36 cellular contexts compared by ENCODE assay signal in the genomic region with DNA sequence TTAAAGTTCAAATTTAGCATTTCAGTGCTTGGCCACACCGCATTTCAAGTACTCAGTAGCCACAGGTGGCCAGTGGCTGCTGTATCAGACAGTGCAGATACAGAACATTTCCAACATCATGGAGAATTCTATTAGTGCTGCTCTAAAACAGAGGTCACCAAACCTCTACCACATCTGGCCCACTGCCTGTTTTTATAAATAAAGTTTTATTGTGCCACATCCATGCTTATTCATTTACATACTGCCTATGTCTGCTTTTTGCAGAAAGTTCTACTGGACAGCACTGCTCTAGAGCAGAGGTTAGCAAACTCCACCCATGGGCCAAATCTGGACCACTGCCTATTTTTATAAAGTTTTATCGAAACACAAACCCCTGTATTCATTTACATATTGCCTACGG. TPM values are rescaled to one million over a fixed set of nuclear protein-coding genes. Genes with fewer than 3 reads are reported as not detected.
"Had no signal": no experiment of that assay in that cellular context is flagged by ENCODE, and none has a peak within 500 bp of the region (broad histone marks: within the 10 kb centered on the region; RNA-seq: fewer than 3 reads in every experiment).

No MANE protein-coding gene starts in this region.

- FAIRE-seq: astrocyte, bronchial epithelial cell had no signal

- H3K27ac ChIP-seq: adrenal gland, ascending aorta, body of pancreas, brain microvascular endothelial cell, breast epithelium, cardiac muscle cell had no signal

- DNase-seq: activated effector memory CD4-positive, alpha-beta T cell treated with anti-CD3 and anti-CD28 coated beads, Interleukin-2, amount 50 U/mL, for 16 hours; activated effector memory CD4-positive, alpha-beta T cell treated with Interleukin-2 at 50 U/mL for 16 hours; activated gamma-delta T cell; activated gamma-delta T cell treated with Interleukin-2 at 50 U/mL for 16 hours; activated naive CD4-positive, alpha-beta T cell; activated naive CD4-positive, alpha-beta T cell treated with anti-CD3 and anti-CD28 coated beads for 36 hours; activated naive CD4-positive, alpha-beta T cell treated with anti-CD3 and anti-CD28 coated beads, Interleukin-2, amount 10 ng/mL, durations not matched to agents 7 days and 5 days; activated naive CD4-positive, alpha-beta T cell treated with anti-CD3 and anti-CD28 coated beads, Interleukin-2, amount 50 U/mL, for 16 hours; activated naive CD4-positive, alpha-beta T cell treated with Interleukin-2 at 50 U/mL for 16 hours; activated naive CD8-positive, alpha-beta T cell treated with anti-CD3 and anti-CD28 coated beads for 36 hours; activated naive CD8-positive, alpha-beta T cell treated with anti-CD3 and anti-CD28 coated beads, Interleukin-2, amount 10 ng/mL, durations not matched to agents 7 days and 5 days; activated naive CD8-positive, alpha-beta T cell treated with anti-CD3 and anti-CD28 coated beads, Interleukin-2, amount 50 U/mL, for 24 hours; activated T-cell treated with anti-CD3 and anti-CD28 coated beads, Interleukin-2, amount 50 U/mL, for 1 hour; activated T-cell treated with anti-CD3 and anti-CD28 coated beads, Interleukin-2, amount 50 U/mL, for 24 hours; activated T-cell treated with anti-CD3 and anti-CD28 coated beads, Interleukin-2, amount 50 U/mL, for 4 hours; activated T-cell treated with anti-CD3 and anti-CD28 coated beads, Interleukin-2, amount 50 U/mL, for 48 hours; activated T-cell treated with anti-CD3 and anti-CD28 coated beads, Interleukin-2, amount 50 U/mL, for 72 hours; adrenal gland; amniotic stem cell; anterior cingulate cortex; aorta; body of pancreas; brain microvascular endothelial cell; caudate nucleus; central memory CD4-positive, alpha-beta T cell; cerebellar nuclear complex had no signal

- H3K4me1 ChIP-seq: adrenal gland, breast epithelium had no signal

- H3K36me3 ChIP-seq: adrenal gland, ascending aorta, brain microvascular endothelial cell, breast epithelium, cardiac muscle cell had no signal

- ATAC-seq: activated naive CD4-positive, alpha-beta T cell treated with anti-CD3 and anti-CD28 coated beads, Interleukin-2, amount 50 U/mL, for 72 hours; activated naive CD8-positive, alpha-beta T cell treated with anti-CD3 and anti-CD28 coated beads, Interleukin-2, amount 50 U/mL, for 24 hours; activated T-cell treated with anti-CD3 and anti-CD28 coated beads, Interleukin-2, amount 50 U/mL, for 4 hours; activated T-cell treated with anti-CD3 and anti-CD28 coated beads, Interleukin-2, amount 50 U/mL, for 72 hours; activated T-helper 17 cell treated with anti-CD3 and anti-CD28 coated beads, Interleukin-2, amount 50 U/mL, for 72 hours; body of pancreas had no signal

- H3K9me3 ChIP-seq: adrenal gland, ascending aorta, body of pancreas, breast epithelium had no signal

- H3K4me3 ChIP-seq: adrenal gland, ascending aorta, body of pancreas, breast epithelium, cardiac muscle cell had no signal

RNA-seq across cellular contexts. Expression of gene PTPRT, which starts 3.7 kb away (rescaled TPM):
- total RNA-seq: activated naive CD4-positive, alpha-beta T cell treated with anti-CD3 and anti-CD28 coated beads for 36 hours; activated naive CD4-positive, alpha-beta T cell treated with anti-CD3 and anti-CD28 coated beads, Interleukin-2, amount 50 U/mL, for 72 hours; activated naive CD8-positive, alpha-beta T cell treated with anti-CD3 and anti-CD28 coated beads for 36 hours; activated naive CD8-positive, alpha-beta T cell treated with anti-CD3 and anti-CD28 coated beads, Interleukin-2, amount 10 ng/mL, durations not matched to agents 7 days and 5 days; activated T-cell treated with anti-CD3 and anti-CD28 coated beads, Interleukin-2, amount 50 U/mL, for 4 hours; activated T-cell treated with anti-CD3 and anti-CD28 coated beads, Interleukin-2, amount 50 U/mL, for 72 hours; activated T-helper 1 cell treated with anti-CD3 and anti-CD28 coated beads, Interleukin-12 subunit alpha, Interleukin-12 subunit beta, Interleukin-2, Interleukin-4 antibody, amounts not matched to agents 30 ng/mL and 10 ng/mL and 1 ng/mL, durations not matched to agents 14 hours and 24 hours and 36 hours; activated T-helper 17 cell treated with anti-CD3 and anti-CD28 coated beads, Interleukin-2, amount 50 U/mL, for 72 hours; activated T-helper 2 cell treated with anti-CD3 and anti-CD28 coated beads, Interferon-gamma antibody, Interleukin-2, Interleukin-4, amounts not matched to agents 10 μg/mL and 5 μg/mL and 100 μg/mL, durations not matched to agents 14 hours and 24 hours and 36 hours; bronchial epithelial cell; chondrocyte had no signal
